Comparison of ENCODE assay signal across 23 cellular contexts in the genomic region with DNA sequence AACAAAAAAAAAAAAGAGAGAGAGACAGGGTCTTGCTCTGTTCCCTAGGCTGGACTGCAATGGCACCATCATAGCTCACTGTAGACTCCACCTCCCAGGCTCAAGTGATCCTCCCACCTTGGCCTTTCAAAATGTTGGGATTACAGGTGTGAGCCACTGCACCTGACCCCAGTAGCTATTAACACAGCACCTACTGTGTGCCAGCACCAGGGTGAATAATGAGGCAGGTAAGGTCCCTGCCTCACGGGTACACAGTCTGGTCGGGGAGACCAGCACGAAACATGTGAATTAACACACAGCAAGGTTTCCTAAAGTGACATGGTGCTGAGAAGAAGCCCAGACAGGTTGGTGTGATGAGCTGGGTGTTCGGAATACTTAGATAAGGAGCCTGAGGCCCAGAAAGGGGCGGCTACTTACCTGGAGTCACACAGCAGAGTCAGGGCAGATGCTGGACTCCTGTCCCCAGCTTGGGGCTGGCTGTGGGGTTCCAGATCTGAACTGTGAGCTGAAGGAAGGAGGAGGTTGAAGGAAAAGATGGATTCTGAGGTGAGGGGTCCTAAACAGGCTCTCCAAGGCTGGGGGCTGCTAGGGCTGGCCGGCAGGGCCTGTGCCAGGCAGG.
"Had no signal": no experiment of that assay in that cellular context is flagged by ENCODE, and none has a peak within 500 bp of the region (broad histone marks: within the 10 kb centered on the region; RNA-seq: fewer than 3 reads in every experiment).

No MANE protein-coding gene starts in this region.

- H3K9ac ChIP-seq: KMS-11 had no signal

- DNase-seq: activated CD4-positive, alpha-beta memory T cell treated with anti-CD3 and anti-CD28 coated beads for 36 hours; activated CD4-positive, alpha-beta T cell treated with anti-CD3 and anti-CD28 coated beads, Interleukin-2, amount 10 ng/mL, durations not matched to agents 7 days and 5 days; activated CD4-positive, CD25-positive, alpha-beta regulatory T cell; activated CD8-positive, alpha-beta memory T cell treated with anti-CD3 and anti-CD28 coated beads for 24 hours; activated gamma-delta T cell; activated naive CD4-positive, alpha-beta T cell treated with anti-CD3 and anti-CD28 coated beads for 36 hours; activated T-cell treated with anti-CD3 and anti-CD28 coated beads, Interleukin-2, amount 50 U/mL, for 4 hours; amygdala; MG63; MV-4-11; NCI-H1092 treated with DMSO at 0.1 percent for 48 hours; NCI-H1436; NCI-H187; NCI-H2081; NCI-H510A treated with DMSO at 0.1 percent for 48 hours; NCI-H69; NK-92 treated with Interleukin-12 subunit alpha and Interleukin-12 subunit beta, amount 100 ng/mL, for 24 hours; Peyer's patch; SIG-M5; T-cell had no signal

- H3K27me3 Mint-ChIP-seq: activated CD4-positive, alpha-beta memory T cell treated with anti-CD3 and anti-CD28 coated beads for 36 hours; activated CD4-positive, alpha-beta T cell treated with anti-CD3 and anti-CD28 coated beads, Interleukin-2, amount 10 ng/mL, durations not matched to agents 7 days and 5 days; activated naive CD8-positive, alpha-beta T cell; T-cell had no signal

- H3K4me3 ChIP-seq: MG63, Peyer's patch had no signal

- H3K4me3 Mint-ChIP-seq: activated CD4-positive, alpha-beta memory T cell treated with anti-CD3 and anti-CD28 coated beads for 36 hours; activated CD4-positive, alpha-beta T cell treated with anti-CD3 and anti-CD28 coated beads, Interleukin-2, amount 10 ng/mL, durations not matched to agents 7 days and 5 days; activated naive CD4-positive, alpha-beta T cell treated with anti-CD3 and anti-CD28 coated beads for 36 hours; activated naive CD8-positive, alpha-beta T cell; activated T-cell treated with anti-CD3 and anti-CD28 coated beads, Interleukin-2, amount 50 U/mL, for 4 hours; T-cell had no signal

- H3K9me3 ChIP-seq: MG63, Peyer's patch had no signal

- H3K27ac ChIP-seq: KMS-11, Peyer's patch, VCaP had no signal

- ATAC-seq: activated T-cell treated with anti-CD3 and anti-CD28 coated beads, Interleukin-2, amount 50 U/mL, for 4 hours; T-cell had no signal

- H3K36me3 ChIP-seq: MG63, Peyer's patch had no signal

- H3K27me3 ChIP-seq: MG63, Peyer's patch had no signal

- H3K9me3 Mint-ChIP-seq: activated CD4-positive, alpha-beta memory T cell treated with anti-CD3 and anti-CD28 coated beads for 36 hours; activated CD4-positive, alpha-beta T cell treated with anti-CD3 and anti-CD28 coated beads, Interleukin-2, amount 10 ng/mL, durations not matched to agents 7 days and 5 days; activated naive CD4-positive, alpha-beta T cell treated with anti-CD3 and anti-CD28 coated beads for 36 hours; activated T-cell treated with anti-CD3 and anti-CD28 coated beads, Interleukin-2, amount 50 U/mL, for 4 hours; T-cell had no signal

- H3K4me2 ChIP-seq: KMS-11 had no signal

- H3K4me1 ChIP-seq: Peyer's patch had no signal

- H3K36me3 Mint-ChIP-seq: activated CD4-positive, alpha-beta memory T cell treated with anti-CD3 and anti-CD28 coated beads for 36 hours; activated naive CD8-positive, alpha-beta T cell; T-cell had no signal

- H3K27ac Mint-ChIP-seq: activated CD4-positive, alpha-beta memory T cell treated with anti-CD3 and anti-CD28 coated beads for 36 hours; activated CD4-positive, alpha-beta T cell treated with anti-CD3 and anti-CD28 coated beads, Interleukin-2, amount 10 ng/mL, durations not matched to agents 7 days and 5 days; activated naive CD4-positive, alpha-beta T cell treated with anti-CD3 and anti-CD28 coated beads for 36 hours; activated naive CD8-positive, alpha-beta T cell; T-cell had no signal
